In genomic region chr2:99670768-99671734, GRCh38 we compare ENCODE assay signal across 22 cellular contexts.
A peak's percentile ranks its signal among the peaks of the same experiment; 100 is the strongest.
DNase-seq lines count a peak whose midpoint lies in the region; ATAC-seq and TF ChIP-seq lines count a peak whose summit lies in the region.
"Had no signal": no experiment of that assay in that cellular context is flagged by ENCODE, and none has a peak within 500 bp of the region (broad histone marks: within the 10 kb centered on the region; RNA-seq: fewer than 3 reads in every experiment).

No MANE protein-coding gene starts in this region.

- intact Hi-C loops in lower lobe of right lung (cut with DNase I): no loop called here
- intact Hi-C loops in aorta (cut with DNase I): no loop called here
- intact Hi-C loops in CD14-positive monocyte (cut with micrococcal nuclease): no loop called here

- H3K4me1 Mint-ChIP-seq in chondrocyte (ENCODE audit: low read depth) (peaks cover 41% of the 10 kb centered on the region), CD14-positive monocyte (peaks cover 17% of the 10 kb centered on the region)

- H3K27me3 Mint-ChIP-seq in chondrocyte (ENCODE audit: low read depth) (no peaks in the 10 kb centered on the region), CD14-positive monocyte (ENCODE audit: low read depth in 3 of 3) (peaks cover 0 to 1% (median 0%) of the 10 kb centered on the region in 3 donors)

- TF ChIP-seq CTCF in chondrocyte (IDR thresholded peaks at IDR 0.05): no peak
- TF ChIP-seq CTCF in lower lobe of right lung (IDR thresholded peaks at IDR 0.05): no peak
- no peak for TF ChIP-seq CTCF in CD14-positive monocyte (IDR thresholded peaks at IDR 0.05)

- H3K27ac ChIP-seq in lower lobe of right lung (no peak overlapping the region), aorta (ENCODE audit: low read depth in 1 of 2, low read length in 2 of 2) (peak overlapping the region; percentile 43 to 74)
- H3K27ac ChIP-seq: colonic mucosa, GM23248, KMS-11, neural progenitor cell, testis, VCaP had no signal

- H3K4me1 ChIP-seq in lower lobe of right lung: peaks cover 16% of the 10 kb centered on the region
- no peaks in the 10 kb centered on the region for H3K4me1 ChIP-seq in aorta (ENCODE audit: control insufficient read depth in 1 of 2, insufficient read depth in 2 of 2, low read length in 2 of 2)
- H3K4me1 ChIP-seq: colonic mucosa, neural progenitor cell, testis had no signal

- H3K27me3 ChIP-seq in lower lobe of right lung (ENCODE audit: low read depth) (no peaks in the 10 kb centered on the region), aorta (ENCODE audit: control insufficient read depth in 1 of 2, insufficient read depth in 2 of 2, low read length in 1 of 2) (no peaks in the 10 kb centered on the region)
- H3K27me3 ChIP-seq: colonic mucosa, neural progenitor cell, testis had no signal

- no peak overlapping the region for H3K4me3 ChIP-seq in lower lobe of right lung
- no peak overlapping the region for H3K4me3 ChIP-seq in aorta (ENCODE audit: low read length in 2 of 2)
- H3K4me3 ChIP-seq: colonic mucosa, GM23248, neural progenitor cell, testis had no signal

- ATAC-seq in lower lobe of right lung: peak; percentile 42 to 75
- peak; percentile 66 for ATAC-seq in aorta (ENCODE audit: low FRiP score)

- WGBS in aorta, 2 donors: 2 to 3% methylated on average over 4 of the region's 4 CpGs

- H3K9me3 Mint-ChIP-seq in chondrocyte (ENCODE audit: low read depth) (peaks cover 20% of the 10 kb centered on the region), CD14-positive monocyte (peaks cover 0 to 17% (median 3%) of the 10 kb centered on the region in 7 donors)

- H3K36me3 ChIP-seq in lower lobe of right lung (no peaks in the 10 kb centered on the region), aorta (ENCODE audit: control insufficient read depth in 1 of 2, insufficient read depth in 2 of 2, low read length in 1 of 2) (no peaks in the 10 kb centered on the region)
- H3K36me3 ChIP-seq: colonic mucosa, neural progenitor cell had no signal

- DNase-seq in NCI-H226 (peak; percentile 70), chondrocyte (ENCODE audit: low spot score) (no peak), lower lobe of right lung (no peak), aorta (no peak), CD14-positive monocyte (ENCODE audit: low spot score) (no peak), NCI-H2171 treated with DMSO at 0.1 percent for 48 hours (lab: John Stamatoyannopoulos, UW) (no peak), activated gamma-delta T cell (lab: John Stamatoyannopoulos, UW) (no peak)
- DNase-seq: activated CD4-positive, alpha-beta T cell treated with anti-CD3 and anti-CD28 coated beads, Interleukin-2, amount 50 U/mL, for 48 hours; activated naive CD4-positive, alpha-beta T cell; activated T-cell treated with anti-CD3 and anti-CD28 coated beads for 4 hours; amygdala; colonic mucosa; GM23248; hippocampal formation; NCI-H1048; NCI-H2081; SHP77 treated with DMSO at 0.1 percent for 48 hours; T-helper 2 cell; testis had no signal

- no peaks in the 10 kb centered on the region for H3K9me3 ChIP-seq in lower lobe of right lung
- H3K9me3 ChIP-seq in aorta (ENCODE audit: control insufficient read depth, low read length): no peaks in the 10 kb centered on the region
- H3K9me3 ChIP-seq: colonic mucosa, testis had no signal

- H3K36me3 Mint-ChIP-seq in chondrocyte (ENCODE audit: low read depth) (peaks cover 27% of the 10 kb centered on the region), CD14-positive monocyte (peaks cover 12 to 13% of the 10 kb centered on the region in 2 donors)

- H3K27ac Mint-ChIP-seq in chondrocyte (ENCODE audit: unreplicated experiment) (peak overlapping the region; percentile 32), CD14-positive monocyte (no peak overlapping the region)
- H3K27ac Mint-ChIP-seq: neural progenitor cell had no signal

- no peak overlapping the region for H3K4me3 Mint-ChIP-seq in chondrocyte (ENCODE audit: unreplicated experiment)
- no peak overlapping the region for H3K4me3 Mint-ChIP-seq in CD14-positive monocyte
- H3K4me3 Mint-ChIP-seq: neural progenitor cell had no signal
